ENCODE assay signal across 1 cellular context in genomic region chr1:207084241-207084640, GRCh38.
TF ChIP-seq lines count a peak whose summit lies in the region.

No MANE protein-coding gene starts in this region.

TF ChIP-seq in HepG2, 621 proteins besides CTCF, POLR2A, EP300 and RAD21:
- TF ChIP-seq ZNF547 (CRISPR knock-in tag; IDR thresholded peaks at IDR 0.05) (no peak), HOXA7 (CRISPR knock-in tag; IDR thresholded peaks at IDR 0.05) (no peak), ZNF790 (CRISPR knock-in tag; IDR thresholded peaks at IDR 0.05; ENCODE audit: borderline replicate concordance) (no peak), AHDC1 (CRISPR knock-in tag; IDR thresholded peaks at IDR 0.05; ENCODE audit: borderline replicate concordance) (no peak), ZNF660 (CRISPR knock-in tag; IDR thresholded peaks at IDR 0.05; ENCODE audit: borderline replicate concordance, low read depth) (no peak), ETV5 (CRISPR knock-in tag; IDR thresholded peaks at IDR 0.05; ENCODE audit: borderline replicate concordance) (no peak), ZBTB44 (CRISPR knock-in tag; IDR thresholded peaks at IDR 0.05) (no peak), ZMYM3 (CRISPR knock-in tag; IDR thresholded peaks at IDR 0.05) (no peak), ZSCAN29 (CRISPR knock-in tag; conservative IDR thresholded peaks at IDR 0.05) (no peak), MTF1 (CRISPR knock-in tag; IDR thresholded peaks at IDR 0.05) (no peak), ZFP1 (CRISPR knock-in tag; IDR thresholded peaks at IDR 0.05) (no peak), GTF3A (CRISPR knock-in tag; conservative IDR thresholded peaks at IDR 0.05) (no peak), NFE2L2 (IDR thresholded peaks at IDR 0.05; ENCODE audit: low read length) (no peak), DNMT3B (CRISPR knock-in tag; conservative IDR thresholded peaks at IDR 0.05) (no peak), ZNF629 (CRISPR knock-in tag; conservative IDR thresholded peaks at IDR 0.05) (no peak), ZNF768 (CRISPR knock-in tag; IDR thresholded peaks at IDR 0.05) (no peak), ATM (IDR thresholded peaks at IDR 0.05; ENCODE audit: borderline replicate concordance) (no peak), PAF1 (CRISPR knock-in tag; IDR thresholded peaks at IDR 0.05) (no peak)
